ENCODE assay signal across 14 cellular contexts in genomic region chr10:33293531-33294170, GRCh38.
"Had no signal": no experiment of that assay in that cellular context is flagged by ENCODE, and none has a peak within 500 bp of the region (broad histone marks: within the 10 kb centered on the region; RNA-seq: fewer than 3 reads in every experiment).

No MANE protein-coding gene starts in this region.

- H3K4me3 ChIP-seq: dorsolateral prefrontal cortex, esophagus muscularis mucosa, pancreas, transverse colon had no signal

- H3K27ac ChIP-seq: dorsolateral prefrontal cortex, pancreas, transverse colon had no signal

- H3K27me3 ChIP-seq: esophagus muscularis mucosa, pancreas, transverse colon had no signal

- H3K36me3 ChIP-seq: pancreas, transverse colon had no signal

- H3K9me3 ChIP-seq: esophagus muscularis mucosa, pancreas, transverse colon had no signal

- ATAC-seq: activated CD8-positive, alpha-beta memory T cell treated with anti-CD3 and anti-CD28 coated beads, Interleukin-2, amount 10 ng/mL, durations not matched to agents 7 days and 5 days; activated naive CD4-positive, alpha-beta T cell treated with anti-CD3 and anti-CD28 coated beads, Interleukin-2, amount 50 U/mL, for 72 hours; pancreas; stimulated activated effector memory CD8-positive, alpha-beta T cell treated with anti-CD3 and anti-CD28 coated beads, Interleukin-12 subunit alpha, Interleukin-12 subunit beta, amount 100 ng/mL, for 72 hours had no signal

- DNase-seq: activated CD4-positive, alpha-beta T cell treated with anti-CD3 and anti-CD28 coated beads, Interleukin-2, amount 50 U/mL, for 4 hours; activated CD4-positive, CD25-positive, alpha-beta regulatory T cell treated with anti-CD3 and anti-CD28 coated beads, Interleukin-2, amount 50 U/mL, for 72 hours; activated CD8-positive, alpha-beta memory T cell treated with anti-CD3 and anti-CD28 coated beads, Interleukin-2, amount 10 ng/mL, durations not matched to agents 7 days and 5 days; activated effector memory CD4-positive, alpha-beta T cell treated with anti-CD3 and anti-CD28 coated beads, Interleukin-2, amount 50 U/mL, for 16 hours; activated T-cell treated with anti-CD3 and anti-CD28 coated beads, Interleukin-2, amount 50 U/mL, for 24 hours; amniotic stem cell; dorsolateral prefrontal cortex; foreskin melanocyte; pancreas; small intestine; transverse colon had no signal
